Comparison of ENCODE assay signal across 1 cellular context in genomic region chr7:27160147-27160545, GRCh38.
TF ChIP-seq lines count a peak whose summit lies in the region.

No MANE protein-coding gene starts in this region.

TF ChIP-seq in SK-N-SH treated with all-trans-retinoic acid at 6 μM for 48 hours, 23 proteins besides CTCF, POLR2A, EP300 and RAD21 (continued from another document):
- no peak for TF ChIP-seq CREB5 (CRISPR knock-in tag; IDR thresholded peaks at IDR 0.05; ENCODE audit: low read depth)
TF ChIP-seq in SK-N-SH treated with all-trans-retinoic acid at 6 μM for 48 hours: peak in this region for 0.
